12 cellular contexts compared by ENCODE assay signal in the genomic region with DNA sequence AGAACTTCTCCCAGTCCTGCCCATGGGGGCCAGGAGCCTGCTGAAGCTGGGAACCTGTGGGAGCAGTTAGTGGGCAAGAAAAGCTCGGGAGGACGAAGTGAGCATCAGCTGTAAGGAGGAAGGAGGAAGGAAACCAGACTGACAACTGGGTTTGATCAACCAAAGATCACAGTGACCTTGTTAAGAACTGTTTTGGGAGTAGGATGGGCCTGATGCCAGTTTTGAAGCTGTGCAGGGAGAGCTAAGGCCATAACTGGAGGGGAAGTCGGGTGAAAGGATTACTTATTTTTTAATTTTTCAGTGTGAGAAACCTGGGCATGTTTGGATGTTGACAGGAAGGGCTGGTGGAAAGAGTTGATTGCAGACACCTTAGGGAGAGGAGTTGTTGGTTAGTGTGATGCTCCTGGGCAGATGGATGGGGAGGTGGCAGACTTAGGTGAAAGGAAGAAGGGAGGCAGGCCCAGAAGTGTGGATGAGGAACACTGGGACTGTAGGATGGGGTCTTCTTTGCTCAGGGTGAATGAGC. TPM values are rescaled to one million over a fixed set of nuclear protein-coding genes. Genes with fewer than 3 reads are reported as not detected.
DNase-seq lines count a peak whose midpoint lies in the region; ATAC-seq, FAIRE-seq and TF ChIP-seq lines count a peak whose summit lies in the region.
"Had no signal": no experiment of that assay in that cellular context is flagged by ENCODE, and none has a peak within 500 bp of the region (broad histone marks: within the 10 kb centered on the region; RNA-seq: fewer than 3 reads in every experiment).

No MANE protein-coding gene starts in this region.

- H3K4me1 Mint-ChIP-seq in stimulated activated naive CD8-positive, alpha-beta T cell treated with anti-CD3 and anti-CD28 coated beads, Interleukin-15, Interleukin-2, amounts not matched to agents 100 ng/mL and 50 ng/mL, for 24 hours (ENCODE audit: low read depth) = no peaks in the 10 kb centered on the region
- peaks cover 15% of the 10 kb centered on the region for H3K4me1 Mint-ChIP-seq in endothelial cell (ENCODE audit: unreplicated experiment)
- no peaks in the 10 kb centered on the region for H3K4me1 Mint-ChIP-seq in stimulated activated effector memory CD8-positive, alpha-beta T cell treated with anti-CD3 and anti-CD28 coated beads, Interleukin-12 subunit alpha, Interleukin-12 subunit beta, amount 100 ng/mL, for 72 hours
- H3K4me1 Mint-ChIP-seq: B cell had no signal

- no peak for TF ChIP-seq CTCF in endothelial cell (IDR thresholded peaks at IDR 0.05; ENCODE audit: unreplicated experiment)

- H3K27me3 Mint-ChIP-seq in stimulated activated naive CD8-positive, alpha-beta T cell treated with anti-CD3 and anti-CD28 coated beads, Interleukin-15, Interleukin-2, amounts not matched to agents 100 ng/mL and 50 ng/mL, for 24 hours = peaks cover 7% of the 10 kb centered on the region
- H3K27me3 Mint-ChIP-seq in endothelial cell (ENCODE audit: unreplicated experiment) = peaks cover 8% of the 10 kb centered on the region
- H3K27me3 Mint-ChIP-seq: B cell had no signal

- no peak for FAIRE-seq in H54 (lab: Jason Lieb, UNC)

- no peak for DNase-seq in stimulated activated naive CD8-positive, alpha-beta T cell treated with anti-CD3 and anti-CD28 coated beads, Interleukin-15, Interleukin-2, amounts not matched to agents 100 U/mL and 50 U/mL, for 24 hours
- DNase-seq in endothelial cell (ENCODE audit: low spot score) = no peak
- peak; percentile 16 for DNase-seq in myocyte (ENCODE audit: low read depth)
- DNase-seq in SK-N-DZ (ENCODE audit: low spot score) = no peak
- DNase-seq in H54 (ENCODE audit: insufficient read length, low spot score) = no peak
- DNase-seq in mucosa of gallbladder (ENCODE audit: low spot score) = no peak
- no peak for DNase-seq in stimulated activated effector memory CD8-positive, alpha-beta T cell treated with anti-CD3 and anti-CD28 coated beads, Interleukin-12 subunit alpha, Interleukin-12 subunit beta, amount 100 ng/mL, for 72 hours (ENCODE audit: low spot score in 2 of 2)
- DNase-seq: effector CD8-positive, alpha-beta T cell; Kasumi-1; transverse colon had no signal

- ATAC-seq in stimulated activated naive CD8-positive, alpha-beta T cell treated with anti-CD3 and anti-CD28 coated beads, Interleukin-15, Interleukin-2, amounts not matched to agents 100 U/mL and 50 U/mL, for 24 hours = no peak
- no peak for ATAC-seq in stimulated activated effector memory CD8-positive, alpha-beta T cell treated with anti-CD3 and anti-CD28 coated beads, Interleukin-12 subunit alpha, Interleukin-12 subunit beta, amount 100 ng/mL, for 72 hours

- no peaks in the 10 kb centered on the region for H3K36me3 Mint-ChIP-seq in stimulated activated naive CD8-positive, alpha-beta T cell treated with anti-CD3 and anti-CD28 coated beads, Interleukin-15, Interleukin-2, amounts not matched to agents 100 ng/mL and 50 ng/mL, for 24 hours (ENCODE audit: low read depth)
- no peaks in the 10 kb centered on the region for H3K36me3 Mint-ChIP-seq in endothelial cell (ENCODE audit: low read depth, unreplicated experiment)
- no peaks in the 10 kb centered on the region for H3K36me3 Mint-ChIP-seq in stimulated activated effector memory CD8-positive, alpha-beta T cell treated with anti-CD3 and anti-CD28 coated beads, Interleukin-12 subunit alpha, Interleukin-12 subunit beta, amount 100 ng/mL, for 72 hours

- H3K9me3 Mint-ChIP-seq in stimulated activated naive CD8-positive, alpha-beta T cell treated with anti-CD3 and anti-CD28 coated beads, Interleukin-15, Interleukin-2, amounts not matched to agents 100 ng/mL and 50 ng/mL, for 24 hours = peaks cover 5% of the 10 kb centered on the region
- no peaks in the 10 kb centered on the region for H3K9me3 Mint-ChIP-seq in endothelial cell (ENCODE audit: unreplicated experiment)
- H3K9me3 Mint-ChIP-seq in stimulated activated effector memory CD8-positive, alpha-beta T cell treated with anti-CD3 and anti-CD28 coated beads, Interleukin-12 subunit alpha, Interleukin-12 subunit beta, amount 100 ng/mL, for 72 hours = peaks cover 2% of the 10 kb centered on the region

- H3K4me3 Mint-ChIP-seq in stimulated activated naive CD8-positive, alpha-beta T cell treated with anti-CD3 and anti-CD28 coated beads, Interleukin-15, Interleukin-2, amounts not matched to agents 100 ng/mL and 50 ng/mL, for 24 hours = no peak overlapping the region
- no peak overlapping the region for H3K4me3 Mint-ChIP-seq in endothelial cell (ENCODE audit: unreplicated experiment)
- H3K4me3 Mint-ChIP-seq in stimulated activated effector memory CD8-positive, alpha-beta T cell treated with anti-CD3 and anti-CD28 coated beads, Interleukin-12 subunit alpha, Interleukin-12 subunit beta, amount 100 ng/mL, for 72 hours = no peak overlapping the region
- H3K4me3 Mint-ChIP-seq: B cell had no signal

- peak overlapping the region; percentile 26 for H3K27ac Mint-ChIP-seq in stimulated activated naive CD8-positive, alpha-beta T cell treated with anti-CD3 and anti-CD28 coated beads, Interleukin-15, Interleukin-2, amounts not matched to agents 100 ng/mL and 50 ng/mL, for 24 hours
- peak overlapping the region; percentile 68 for H3K27ac Mint-ChIP-seq in endothelial cell (ENCODE audit: unreplicated experiment)
- no peak overlapping the region for H3K27ac Mint-ChIP-seq in stimulated activated effector memory CD8-positive, alpha-beta T cell treated with anti-CD3 and anti-CD28 coated beads, Interleukin-12 subunit alpha, Interleukin-12 subunit beta, amount 100 ng/mL, for 72 hours
- H3K27ac Mint-ChIP-seq: B cell had no signal

- TF ChIP-seq POLR2A in H54 (IDR thresholded peaks at IDR 0.05; ENCODE audit: low read depth, low read length) = no peak

RNA-seq across cellular contexts. Expression of a gene that starts 58.3 kb away (rescaled TPM):
- 16.4 TPM for total RNA-seq in endothelial cell (ENCODE audit: unreplicated experiment)
- 4.9 and 7.8 TPM in 2 replicates for total RNA-seq in myocyte
- polyA plus RNA-seq in myocyte (2012) = 7.6 TPM
- polyA plus RNA-seq in SK-N-DZ (2014; cell fraction: cytosol; rRNA removed) = not detected in 2 replicates
- polyA plus RNA-seq in SK-N-DZ (2014; cell fraction: nucleus; rRNA removed) = 0.23 TPM in 1 of 2 replicates, not detected in the other
- total RNA-seq in mucosa of gallbladder = 21.8 TPM
